Comparison of ENCODE assay signal across 15 cellular contexts in the genomic region with DNA sequence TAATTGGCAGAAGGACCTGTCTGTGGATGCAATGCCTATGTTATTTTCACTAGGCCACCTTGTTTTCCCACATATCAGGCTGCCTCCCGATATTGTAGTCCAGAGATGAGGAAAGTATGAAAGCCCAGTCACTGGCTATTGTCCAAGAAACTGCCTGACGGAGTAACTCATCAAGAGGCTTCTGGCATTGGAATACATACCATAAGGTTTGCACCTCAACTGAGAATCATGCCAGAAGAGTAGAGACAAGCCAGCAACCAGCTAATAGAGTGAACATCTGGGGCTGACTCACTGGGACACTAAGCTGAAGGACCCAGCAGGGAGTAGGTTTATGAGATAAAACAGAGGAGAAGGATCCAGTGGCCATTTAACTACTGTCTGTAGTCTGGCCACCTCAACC.
DNase-seq lines count a peak whose midpoint lies in the region; ATAC-seq and TF ChIP-seq lines count a peak whose summit lies in the region.
"Had no signal": no experiment of that assay in that cellular context is flagged by ENCODE, and none has a peak within 500 bp of the region (broad histone marks: within the 10 kb centered on the region; RNA-seq: fewer than 3 reads in every experiment).

No MANE protein-coding gene starts in this region.

- peak overlapping the region in 2 of 10 donors; percentile 34 to 49 for H3K27ac ChIP-seq in heart right ventricle
- H3K27ac ChIP-seq: gastrocnemius medialis, upper lobe of right lung had no signal

- H3K9me3 Mint-ChIP-seq in HFFc6 = no peaks in the 10 kb centered on the region; the same call in 1 of the 2 replicates
- H3K9me3 Mint-ChIP-seq: activated CD4-positive, alpha-beta T cell treated with anti-CD3 and anti-CD28 coated beads, Interleukin-2, amount 10 ng/mL, durations not matched to agents 7 days and 5 days had no signal

- H3K9me3 ChIP-seq in heart right ventricle = peaks cover 0 to 11% (median 0%) of the 10 kb centered on the region in 11 donors
- H3K9me3 ChIP-seq: gastrocnemius medialis, upper lobe of right lung had no signal

- ATAC-seq in heart right ventricle = peak in 5 of 8 donors; percentile 39 to 73 (median 67)
- ATAC-seq: gastrocnemius medialis, upper lobe of right lung had no signal

- in situ Hi-C loops in astrocyte of the cerebellum (cut with HindIII; ENCODE audit: low sequenced_read_pairs) = no loop called here

- peak; percentile 98 for DNase-seq in A172 (ENCODE audit: low spot score)
- DNase-seq in HFFc6 = peak; percentile 91
- DNase-seq in astrocyte of the cerebellum (ENCODE audit: low read depth) = peak; percentile 96
- peak in 1 of 2 donors; percentile 4 for DNase-seq in heart right ventricle
- no peak for DNase-seq in GM10266 (ENCODE audit: extremely low spot score)
- DNase-seq in ureter (ENCODE audit: low spot score) = no peak
- DNase-seq in OCI-M2 (lab: John Stamatoyannopoulos, UW; ENCODE audit: unreplicated experiment) = no peak
- DNase-seq in NCI-H2029 treated with DMSO at 0.1 percent for 48 hours (lab: John Stamatoyannopoulos, UW) = no peak
- DNase-seq: ACHN; activated CD4-positive, alpha-beta T cell treated with anti-CD3 and anti-CD28 coated beads, Interleukin-2, amount 10 ng/mL, durations not matched to agents 7 days and 5 days; KG1; NCI-H2081; stimulated activated CD8-positive, alpha-beta memory T cell treated with anti-CD3 and anti-CD28 coated beads, Interleukin-4, amount 100 ng/mL, for 48 hours; upper lobe of right lung had no signal

- H3K4me3 Mint-ChIP-seq in HFFc6 = no peak overlapping the region
- H3K4me3 Mint-ChIP-seq: activated CD4-positive, alpha-beta T cell treated with anti-CD3 and anti-CD28 coated beads, Interleukin-2, amount 10 ng/mL, durations not matched to agents 7 days and 5 days had no signal

- intact Hi-C loops in heart right ventricle (cut with DNase I) = no loop called here

- TF ChIP-seq CTCF in HFFc6 (IDR thresholded peaks at IDR 0.05) (no peak), astrocyte of the cerebellum (IDR thresholded peaks at IDR 0.05; ENCODE audit: low read depth, low read length, missing control alignments) (no peak), heart right ventricle (IDR thresholded peaks at IDR 0.05) (no peak), GM10266 (IDR thresholded peaks at IDR 0.05; ENCODE audit: control insufficient read depth, insufficient read depth, low read depth, missing control alignments) (no peak)

- peak overlapping the region; percentile 22 for H3K27ac Mint-ChIP-seq in HFFc6
- H3K27ac Mint-ChIP-seq: activated CD4-positive, alpha-beta T cell treated with anti-CD3 and anti-CD28 coated beads, Interleukin-2, amount 10 ng/mL, durations not matched to agents 7 days and 5 days had no signal

- H3K36me3 Mint-ChIP-seq in HFFc6 (ENCODE audit: low read depth) = no peaks in the 10 kb centered on the region; the same call in 1 of the 2 replicates

- no peaks in the 10 kb centered on the region for H3K27me3 Mint-ChIP-seq in HFFc6 (ENCODE audit: insufficient read depth)
- H3K27me3 Mint-ChIP-seq: activated CD4-positive, alpha-beta T cell treated with anti-CD3 and anti-CD28 coated beads, Interleukin-2, amount 10 ng/mL, durations not matched to agents 7 days and 5 days had no signal

- WGBS in heart right ventricle, 2 donors = 9 to 32% methylated on average over 2 of the region's 2 CpGs

- H3K4me1 ChIP-seq in heart right ventricle = no peaks in the 10 kb centered on the region
- H3K4me1 ChIP-seq: gastrocnemius medialis, upper lobe of right lung had no signal

- H3K36me3 ChIP-seq in heart right ventricle = no peaks in the 10 kb centered on the region
- H3K36me3 ChIP-seq: gastrocnemius medialis, upper lobe of right lung had no signal

- peaks cover 41% of the 10 kb centered on the region for H3K4me1 Mint-ChIP-seq in HFFc6 (ENCODE audit: low read depth)
- H3K4me1 Mint-ChIP-seq: activated CD4-positive, alpha-beta T cell treated with anti-CD3 and anti-CD28 coated beads, Interleukin-2, amount 10 ng/mL, durations not matched to agents 7 days and 5 days had no signal

- H3K27me3 ChIP-seq in heart right ventricle = peaks cover 0 to 5% (median 0%) of the 10 kb centered on the region in 7 donors
- H3K27me3 ChIP-seq: gastrocnemius medialis, upper lobe of right lung had no signal

- H3K4me3 ChIP-seq in astrocyte of the cerebellum (ENCODE audit: low read depth, low read length) = no peak overlapping the region
- no peak overlapping the region for H3K4me3 ChIP-seq in heart right ventricle
- H3K4me3 ChIP-seq: gastrocnemius medialis, upper lobe of right lung had no signal

Comparison
In these comparisons a context has a peak if more than half of its experiments do, and no peak if none do; other contexts are left out.
1. DNase-seq: peak in A172 (single experiment), HFFc6 (single experiment) and astrocyte of the cerebellum (single experiment); none in GM10266 (single experiment), ureter (single experiment), OCI-M2 (single experiment) and NCI-H2029 treated with DMSO at 0.1 percent for 48 hours (single experiment).